Comparison of ENCODE assay signal across 22 cellular contexts in the genomic region with DNA sequence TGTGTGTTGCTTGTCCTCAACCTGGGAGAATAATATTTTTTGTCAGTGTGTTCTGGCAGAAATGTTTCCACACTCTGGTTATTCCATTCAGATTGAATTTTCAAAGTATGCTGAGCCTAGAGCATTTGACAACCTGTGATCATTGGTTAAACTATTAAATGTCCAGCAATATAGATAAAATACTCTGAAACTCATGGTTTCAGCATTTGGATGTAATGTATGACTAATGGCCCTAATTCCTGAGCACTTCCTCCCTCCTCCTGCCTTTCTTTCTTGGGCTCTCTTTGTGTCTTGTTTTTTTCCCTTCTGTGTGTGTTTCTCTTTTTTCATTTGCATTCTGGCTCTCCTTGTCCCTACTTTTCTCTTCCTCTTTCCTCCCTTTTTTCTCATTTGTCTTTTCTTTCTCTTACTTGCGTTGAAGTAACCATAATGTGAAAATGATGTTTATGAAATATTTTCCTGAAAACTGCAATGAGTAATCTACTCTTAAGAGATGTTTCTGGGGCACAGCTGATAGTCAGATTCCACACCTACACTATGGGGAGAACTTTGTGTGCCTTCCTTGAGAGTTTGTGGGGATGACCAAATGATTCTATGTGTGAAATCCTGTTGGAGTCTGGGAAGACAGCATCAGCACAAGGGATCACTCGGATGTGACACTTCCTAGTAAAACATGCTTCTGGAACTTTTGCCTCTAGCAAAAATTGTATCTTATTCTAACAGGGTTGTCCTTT.
A peak's percentile ranks its signal among the peaks of the same experiment; 100 is the strongest.
DNase-seq lines count a peak whose midpoint lies in the region; ATAC-seq and TF ChIP-seq lines count a peak whose summit lies in the region.
"Had no signal": no experiment of that assay in that cellular context is flagged by ENCODE, and none has a peak within 500 bp of the region (broad histone marks: within the 10 kb centered on the region; RNA-seq: fewer than 3 reads in every experiment).

No MANE protein-coding gene starts in this region.

- no peak overlapping the region for H3K4me3 ChIP-seq in fibroblast of lung (replicated peaks in 1 of 4; ENCODE audit: control extremely low read depth in 1 of 4, insufficient read depth in 1 of 4, low read depth in 3 of 4, low read length in 4 of 4)
- no peak overlapping the region for H3K4me3 ChIP-seq in retinal pigment epithelial cell (ENCODE audit: low read length)
- H3K4me3 ChIP-seq in PC-9: no peak overlapping the region
- H3K4me3 ChIP-seq: heart right ventricle, suprapubic skin had no signal

- no peaks in the 10 kb centered on the region for H3K27me3 Mint-ChIP-seq in type B pancreatic cell
- no peaks in the 10 kb centered on the region for H3K27me3 Mint-ChIP-seq in activated CD4-positive, alpha-beta T cell treated with anti-CD3 and anti-CD28 coated beads for 36 hours

- H3K4me2 ChIP-seq in fibroblast of lung (ENCODE audit: extremely low read depth, insufficient read depth, low read length): no peak overlapping the region
- no peak overlapping the region for H3K4me2 ChIP-seq in PC-9

- no peaks in the 10 kb centered on the region for H3K9me3 Mint-ChIP-seq in type B pancreatic cell
- no peaks in the 10 kb centered on the region for H3K9me3 Mint-ChIP-seq in activated CD4-positive, alpha-beta T cell treated with anti-CD3 and anti-CD28 coated beads for 36 hours (ENCODE audit: low read depth)
- H3K9me3 Mint-ChIP-seq: memory B cell, nephron progenitor cell had no signal

- H3K36me3 Mint-ChIP-seq in type B pancreatic cell: peaks cover 47% of the 10 kb centered on the region
- no peaks in the 10 kb centered on the region for H3K36me3 Mint-ChIP-seq in activated CD4-positive, alpha-beta T cell treated with anti-CD3 and anti-CD28 coated beads for 36 hours (ENCODE audit: low read depth)
- H3K36me3 Mint-ChIP-seq: memory B cell had no signal

- no peaks in the 10 kb centered on the region for H3K9me3 ChIP-seq in fibroblast of lung (ENCODE audit: control insufficient read depth, insufficient read depth, low read depth, low read length)
- no peaks in the 10 kb centered on the region for H3K9me3 ChIP-seq in PC-9 (ENCODE audit: insufficient read depth, low read depth)
- H3K9me3 ChIP-seq: heart right ventricle, suprapubic skin had no signal

- H4K20me1 ChIP-seq in fibroblast of lung (ENCODE audit: control insufficient read depth, extremely low read depth, insufficient read depth, low read length) (no peaks in the 10 kb centered on the region), PC-9 (ENCODE audit: insufficient read depth) (no peaks in the 10 kb centered on the region; the same call in 1 of the 2 replicates)

- H3F3A ChIP-seq in PC-9 (ENCODE audit: insufficient read depth, low read depth): peaks cover 22% of the 10 kb centered on the region; the same call in 1 of the 2 replicates

- CTCF ChIA-PET in activated CD4-positive, alpha-beta T cell treated with anti-CD3 and anti-CD28 coated beads for 36 hours (lab: Charles Lee): interaction anchor here (1.7 kb wide), 1 partner anchor 13 kb away, joined by 5 read pairs; no protein-coding TSS in a partner anchor
- CTCF ChIA-PET in PC-9 (lab: Charles Lee): no interaction called here

- H3K27me3 ChIP-seq in fibroblast of lung (ENCODE audit: control insufficient read depth, insufficient read depth, low read length) (no peaks in the 10 kb centered on the region), PC-9 (ENCODE audit: insufficient read depth, low read depth) (no peaks in the 10 kb centered on the region)
- H3K27me3 ChIP-seq: heart right ventricle, suprapubic skin had no signal

- intact Hi-C loops in activated CD4-positive, alpha-beta T cell treated with anti-CD3 and anti-CD28 coated beads for 36 hours (cut with DNase I, micrococcal nuclease): no loop called here
- intact Hi-C loops in PC-9 (cut with micrococcal nuclease; ENCODE audit: unreplicated experiment): no loop called here

- H3K27ac Mint-ChIP-seq in type B pancreatic cell: no peak overlapping the region
- H3K27ac Mint-ChIP-seq in activated CD4-positive, alpha-beta T cell treated with anti-CD3 and anti-CD28 coated beads for 36 hours: no peak overlapping the region
- H3K27ac Mint-ChIP-seq: memory B cell, nephron progenitor cell had no signal

- peaks cover 16% of the 10 kb centered on the region for H3K36me3 ChIP-seq in fibroblast of lung (ENCODE audit: control insufficient read depth, insufficient read depth, low read length)
- peaks cover 49% of the 10 kb centered on the region for H3K36me3 ChIP-seq in PC-9 (ENCODE audit: low read depth)

- peak; percentile 44 for ATAC-seq in SK-N-SH treated with all-trans-retinoic acid at 6 μM for 48 hours
- ATAC-seq in activated CD4-positive, alpha-beta T cell treated with anti-CD3 and anti-CD28 coated beads for 36 hours: no peak
- ATAC-seq: heart right ventricle, right cardiac atrium had no signal

- no peaks in the 10 kb centered on the region for H3K9me2 ChIP-seq in PC-9 (ENCODE audit: insufficient read depth)

- peak; percentile 74 for DNase-seq in ELR (ENCODE audit: low read depth)
- DNase-seq in fibroblast of lung (ENCODE audit: low read depth in 2 of 2): peak; percentile 19 to 68
- peak; percentile 6 for DNase-seq in retinal pigment epithelial cell (ENCODE audit: low read depth)
- DNase-seq in type B pancreatic cell (ENCODE audit: extremely low spot score, unreplicated experiment): no peak
- no peak for DNase-seq in activated CD4-positive, alpha-beta T cell treated with anti-CD3 and anti-CD28 coated beads for 36 hours
- DNase-seq in COLO668 (lab: John Stamatoyannopoulos, UW; ENCODE audit: unreplicated experiment): no peak
- no peak for DNase-seq in PC-9
- DNase-seq: activated CD4-positive, alpha-beta T cell treated with anti-CD3 and anti-CD28 coated beads for 1 hour; activated effector memory CD4-positive, alpha-beta T cell treated with anti-CD3 and anti-CD28 coated beads, Interleukin-2, amount 50 U/mL, for 16 hours; AML-193; heart right ventricle; islet precursor cell; KBM-7; NCI-H1048; NCI-H2081 treated with DMSO at 0.1 percent for 48 hours; NCI-H524; nephron progenitor cell; right cardiac atrium; stimulated activated CD4-positive, alpha-beta T cell treated with anti-CD3 and anti-CD28 coated beads, Interleukin-2, amount 100 ng/mL, for 24 hours had no signal

- no peak overlapping the region for H3K4me3 Mint-ChIP-seq in type B pancreatic cell
- H3K4me3 Mint-ChIP-seq in activated CD4-positive, alpha-beta T cell treated with anti-CD3 and anti-CD28 coated beads for 36 hours: no peak overlapping the region
- H3K4me3 Mint-ChIP-seq: memory B cell, nephron progenitor cell had no signal

- no peak overlapping the region for H3K9ac ChIP-seq in fibroblast of lung (ENCODE audit: insufficient read depth, low read length)

- POLR2A ChIA-PET in activated CD4-positive, alpha-beta T cell treated with anti-CD3 and anti-CD28 coated beads for 36 hours (lab: Charles Lee): interaction anchor here (0.8 kb wide), 1 partner anchor 109 kb away, joined by 4 read pairs; no protein-coding TSS in a partner anchor
- POLR2A ChIA-PET in PC-9 (lab: Charles Lee; ENCODE audit: unreplicated experiment): no interaction called here

- no peaks in the 10 kb centered on the region for H3K4me1 ChIP-seq in fibroblast of lung (ENCODE audit: control insufficient read depth, extremely low read depth, insufficient read depth, low read length)
- H3K4me1 ChIP-seq in PC-9 (replicated peaks; ENCODE audit: insufficient read depth): no peaks in the 10 kb centered on the region
- H3K4me1 ChIP-seq: heart right ventricle, suprapubic skin had no signal

- H3K4me1 Mint-ChIP-seq in type B pancreatic cell (ENCODE audit: unreplicated experiment): no peaks in the 10 kb centered on the region
- no peaks in the 10 kb centered on the region for H3K4me1 Mint-ChIP-seq in activated CD4-positive, alpha-beta T cell treated with anti-CD3 and anti-CD28 coated beads for 36 hours
- H3K4me1 Mint-ChIP-seq: memory B cell, nephron progenitor cell had no signal

- TF ChIP-seq CTCF in fibroblast of lung (conservative IDR thresholded peaks at IDR 0.05 in 1 of 2, IDR thresholded peaks at IDR 0.05 in 1 of 2; ENCODE audit: low read depth in 1 of 2, low read length in 2 of 2) (no peak), retinal pigment epithelial cell (conservative IDR thresholded peaks at IDR 0.05; ENCODE audit: low read depth, low read length) (no peak), type B pancreatic cell (conservative IDR thresholded peaks at IDR 0.05) (no peak), PC-9 (conservative IDR thresholded peaks at IDR 0.05) (no peak)

- no TSS peak for BruUV-seq in PC-9 (replicated peaks; lab: Mats Ljungman, UMichigan)

- no peak overlapping the region for H2AFZ ChIP-seq in fibroblast of lung (ENCODE audit: low read length)
- no peak overlapping the region for H2AFZ ChIP-seq in PC-9

- H3K79me2 ChIP-seq in fibroblast of lung (ENCODE audit: control insufficient read depth, insufficient read depth, low read length) (no peaks in the 10 kb centered on the region), PC-9 (ENCODE audit: low read depth) (no peaks in the 10 kb centered on the region)

- no peak overlapping the region for H3K27ac ChIP-seq in fibroblast of lung (ENCODE audit: insufficient read depth, low read length)
- no peak overlapping the region for H3K27ac ChIP-seq in PC-9
- H3K27ac ChIP-seq: heart right ventricle, suprapubic skin had no signal

TF ChIP-seq in SK-N-SH treated with all-trans-retinoic acid at 6 μM for 48 hours, 23 proteins besides CTCF, POLR2A, EP300 and RAD21:
- TF ChIP-seq ZFP30 (CRISPR knock-in tag; IDR thresholded peaks at IDR 0.05) (no peak), BACH2 (CRISPR knock-in tag; IDR thresholded peaks at IDR 0.05; ENCODE audit: borderline replicate concordance) (no peak), SNAI2 (CRISPR knock-in tag; IDR thresholded peaks at IDR 0.05) (no peak), OSR1 (CRISPR knock-in tag; IDR thresholded peaks at IDR 0.05) (no peak), ESRRG (CRISPR knock-in tag; IDR thresholded peaks at IDR 0.05) (no peak)
- TF ChIP-seq, protein P1, sequence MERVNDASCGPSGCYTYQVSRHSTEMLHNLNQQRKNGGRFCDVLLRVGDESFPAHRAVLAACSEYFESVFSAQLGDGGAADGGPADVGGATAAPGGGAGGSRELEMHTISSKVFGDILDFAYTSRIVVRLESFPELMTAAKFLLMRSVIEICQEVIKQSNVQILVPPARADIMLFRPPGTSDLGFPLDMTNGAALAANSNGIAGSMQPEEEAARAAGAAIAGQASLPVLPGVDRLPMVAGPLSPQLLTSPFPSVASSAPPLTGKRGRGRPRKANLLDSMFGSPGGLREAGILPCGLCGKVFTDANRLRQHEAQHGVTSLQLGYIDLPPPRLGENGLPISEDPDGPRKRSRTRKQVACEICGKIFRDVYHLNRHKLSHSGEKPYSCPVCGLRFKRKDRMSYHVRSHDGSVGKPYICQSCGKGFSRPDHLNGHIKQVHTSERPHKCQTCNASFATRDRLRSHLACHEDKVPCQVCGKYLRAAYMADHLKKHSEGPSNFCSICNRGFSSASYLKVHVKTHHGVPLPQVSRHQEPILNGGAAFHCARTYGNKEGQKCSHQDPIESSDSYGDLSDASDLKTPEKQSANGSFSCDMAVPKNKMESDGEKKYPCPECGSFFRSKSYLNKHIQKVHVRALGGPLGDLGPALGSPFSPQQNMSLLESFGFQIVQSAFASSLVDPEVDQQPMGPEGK (CRISPR knock-in tag; IDR thresholded peaks at IDR 0.05; ENCODE audit: borderline replicate concordance): no peak
TF ChIP-seq in SK-N-SH treated with all-trans-retinoic acid at 6 μM for 48 hours: peak in this region for 0.

Comparison
In these comparisons a context has a peak if more than half of its experiments do, and no peak if none do; other contexts are left out.
1. DNase-seq: peak in ELR (single experiment), fibroblast of lung (2 of 2) and retinal pigment epithelial cell (single experiment); none in type B pancreatic cell (single experiment), activated CD4-positive, alpha-beta T cell treated with anti-CD3 and anti-CD28 coated beads for 36 hours (single experiment), COLO668 (single experiment) and PC-9 (0 of 2).